ENCODE assay signal across 24 cellular contexts in genomic region chr4:91212140-91212681, GRCh38.
"Had no signal": no experiment of that assay in that cellular context is flagged by ENCODE, and none has a peak within 500 bp of the region (broad histone marks: within the 10 kb centered on the region; RNA-seq: fewer than 3 reads in every experiment).

No MANE protein-coding gene starts in this region.

- ATAC-seq: activated CD8-positive, alpha-beta T cell treated with anti-CD3 and anti-CD28 coated beads for 36 hours; activated T-cell treated with anti-CD3 and anti-CD28 coated beads, Interleukin-2, amount 50 U/mL, for 4 hours; activated T-helper 17 cell treated with anti-CD3 and anti-CD28 coated beads, Interleukin-2, amount 50 U/mL, for 72 hours had no signal

- H3K27me3 ChIP-seq: brain microvascular endothelial cell, colonic mucosa had no signal

- H3K4me3 ChIP-seq: colonic mucosa had no signal

- H3K36me3 Mint-ChIP-seq: activated naive CD8-positive, alpha-beta T cell had no signal

- H3K4me1 ChIP-seq: colonic mucosa had no signal

- H3K27me3 Mint-ChIP-seq: activated CD8-positive, alpha-beta T cell treated with anti-CD3 and anti-CD28 coated beads for 36 hours; activated naive CD8-positive, alpha-beta T cell; activated T-helper 17 cell treated with anti-CD3 and anti-CD28 coated beads, Interleukin-2, amount 50 U/mL, for 72 hours had no signal

- H3K9me3 Mint-ChIP-seq: activated T-helper 17 cell treated with anti-CD3 and anti-CD28 coated beads, Interleukin-2, amount 50 U/mL, for 72 hours had no signal

- H3K4me3 Mint-ChIP-seq: activated CD8-positive, alpha-beta T cell treated with anti-CD3 and anti-CD28 coated beads for 36 hours; activated naive CD8-positive, alpha-beta T cell; activated T-cell treated with anti-CD3 and anti-CD28 coated beads, Interleukin-2, amount 50 U/mL, for 4 hours; activated T-helper 17 cell treated with anti-CD3 and anti-CD28 coated beads, Interleukin-2, amount 50 U/mL, for 72 hours had no signal

- H3K9me3 ChIP-seq: colonic mucosa had no signal

- H3K36me3 ChIP-seq: brain microvascular endothelial cell, colonic mucosa had no signal

- DNase-seq: activated CD4-positive, alpha-beta T cell treated with anti-CD3 and anti-CD28 coated beads for 1 hour; activated CD4-positive, alpha-beta T cell treated with anti-CD3 and anti-CD28 coated beads for 4 hours; activated CD4-positive, alpha-beta T cell treated with anti-CD3 and anti-CD28 coated beads, Interleukin-2, amount 50 U/mL, for 1 hour; activated CD4-positive, alpha-beta T cell treated with anti-CD3 and anti-CD28 coated beads, Interleukin-2, amount 50 U/mL, for 48 hours; activated CD8-positive, alpha-beta memory T cell treated with anti-CD3 and anti-CD28 coated beads for 24 hours; activated CD8-positive, alpha-beta T cell treated with anti-CD3 and anti-CD28 coated beads for 36 hours; activated effector memory CD4-positive, alpha-beta T cell treated with Interleukin-2 at 50 U/mL for 16 hours; activated gamma-delta T cell treated with Interleukin-2 at 50 U/mL for 16 hours; activated naive CD4-positive, alpha-beta T cell treated with anti-CD3 and anti-CD28 coated beads, Interleukin-2, amount 50 U/mL, for 16 hours; activated naive CD4-positive, alpha-beta T cell treated with Interleukin-2 at 50 U/mL for 16 hours; activated T-cell treated with anti-CD3 and anti-CD28 coated beads, Interleukin-2, amount 50 U/mL, for 4 hours; amniotic stem cell; anterior cingulate cortex; brain microvascular endothelial cell; caudate nucleus; cerebellar nuclear complex; colonic mucosa; effector CD8-positive, alpha-beta T cell; foreskin fibroblast; head of caudate nucleus; T-helper 2 cell had no signal

- H3K4me1 Mint-ChIP-seq: activated T-helper 17 cell treated with anti-CD3 and anti-CD28 coated beads, Interleukin-2, amount 50 U/mL, for 72 hours had no signal

- H3K27ac Mint-ChIP-seq: activated CD8-positive, alpha-beta T cell treated with anti-CD3 and anti-CD28 coated beads for 36 hours; activated naive CD8-positive, alpha-beta T cell; activated T-helper 17 cell treated with anti-CD3 and anti-CD28 coated beads, Interleukin-2, amount 50 U/mL, for 72 hours had no signal

- H3K27ac ChIP-seq: brain microvascular endothelial cell, colonic mucosa, epithelial cell of prostate had no signal
